Comparison of ENCODE assay signal across 27 cellular contexts in the genomic region with DNA sequence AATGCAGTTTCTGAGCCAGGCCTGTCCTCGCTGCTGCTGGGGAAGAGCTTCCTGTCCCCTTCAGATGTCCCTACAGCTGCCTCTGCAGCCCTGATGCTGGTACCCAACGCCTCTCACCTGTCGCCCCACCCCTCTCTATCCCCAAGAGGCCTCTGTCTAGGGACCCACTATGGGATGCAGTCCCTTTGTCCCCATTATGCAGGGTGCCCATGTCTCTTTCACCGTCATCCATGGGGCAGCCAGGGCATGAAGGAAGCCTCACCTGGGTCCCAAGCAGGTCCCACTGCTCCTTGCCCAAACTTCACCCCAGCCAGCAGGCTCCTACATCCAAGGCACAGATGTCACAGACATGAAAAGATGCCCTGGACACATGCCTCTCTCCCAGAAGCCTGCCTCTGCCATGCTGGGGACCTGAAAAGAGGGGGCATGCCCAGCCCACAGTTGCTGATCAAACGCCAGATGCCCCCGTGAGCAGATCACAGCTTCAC.
DNase-seq lines count a peak whose midpoint lies in the region; ATAC-seq and TF ChIP-seq lines count a peak whose summit lies in the region.
"Had no signal": no experiment of that assay in that cellular context is flagged by ENCODE, and none has a peak within 500 bp of the region (broad histone marks: within the 10 kb centered on the region; RNA-seq: fewer than 3 reads in every experiment).

No MANE protein-coding gene starts in this region.

- no peaks in the 10 kb centered on the region for H3K27me3 ChIP-seq in SK-N-SH (ENCODE audit: insufficient read depth)
- H3K27me3 ChIP-seq: esophagus muscularis mucosa, gastroesophageal sphincter had no signal

- DNase-seq in SK-N-SH, result peak; percentile 36
- peak; percentile 42 for DNase-seq in islet precursor cell
- peak; percentile 65 for DNase-seq in posterior vena cava (ENCODE audit: low spot score)
- DNase-seq in NCI-H774 (lab: John Stamatoyannopoulos, UW), result no peak
- DNase-seq in AG20443 (ENCODE audit: low spot score), result no peak
- DNase-seq: activated CD8-positive, alpha-beta T cell treated with anti-CD3 and anti-CD28 coated beads for 36 hours; activated T-cell treated with anti-CD3 and anti-CD28 coated beads, Interleukin-2, amount 50 U/mL, for 72 hours; AML-193; CD8-positive, alpha-beta T cell; DMS53; effector CD8-positive, alpha-beta T cell; GF-D8; Karpas-422; mesendoderm; MV-4-11; NCI-H187; NCI-H69; RPMI8226; T1000 had no signal

- TF ChIP-seq CTCF in SK-N-SH (IDR thresholded peaks at IDR 0.05) (no peak), HEK293 (tag by site-specific recombination; IDR thresholded peaks at IDR 0.05) (no peak)

- POLR2A ChIA-PET in SK-N-SH (lab: Yijun Ruan, JAX) (no interaction called here), HEK293 (lab: Yijun Ruan, JAX) (no interaction called here)

- H3K4me2 ChIP-seq in SK-N-SH, result no peak overlapping the region

- H3K27ac ChIP-seq in SK-N-SH (ENCODE audit: low read depth in 2 of 2, low read length in 1 of 2) (peak overlapping the region in 1 of 2 experiments; percentile 96; a peak in 1 of 4 replicates), HEK293 (ENCODE audit: extremely low read depth, low read depth, low read length) (no peak overlapping the region)
- H3K27ac ChIP-seq: 22Rv1 had no signal

- no peak for TF ChIP-seq EP300 in SK-N-SH (IDR thresholded peaks at IDR 0.05; ENCODE audit: borderline replicate concordance in 1 of 2, low read depth in 1 of 2, low read length in 1 of 2)

- H2AFZ ChIP-seq in SK-N-SH (ENCODE audit: low read depth), result no peak overlapping the region

- 53% methylated on average over 4 of the region's 6 CpGs for WGBS in SK-N-SH (ENCODE audit: low lambda C conversion rate)

- no peaks in the 10 kb centered on the region for H3K79me2 ChIP-seq in SK-N-SH (ENCODE audit: insufficient read depth)

- H3K4me1 ChIP-seq in SK-N-SH (ENCODE audit: control insufficient read depth in 1 of 2, insufficient read depth in 2 of 2, low read depth in 1 of 2, low read length in 1 of 2) (peaks cover 0 to 95% of the 10 kb centered on the region in 2 experiments; a peak in 2 of 4 replicates), HEK293 (ENCODE audit: control insufficient read depth, insufficient read depth, low read length) (no peaks in the 10 kb centered on the region; the same call in 1 of the 2 replicates)

- no peak for TF ChIP-seq RAD21 in SK-N-SH (IDR thresholded peaks at IDR 0.05; ENCODE audit: low read length)

- no peak overlapping the region for H3K9ac ChIP-seq in SK-N-SH

- H3K36me3 ChIP-seq in SK-N-SH (replicated peaks in 1 of 2; ENCODE audit: control insufficient read depth in 1 of 2, insufficient read depth in 2 of 2, low read length in 1 of 2) (no peaks in the 10 kb centered on the region), HEK293 (ENCODE audit: control insufficient read depth in 2 of 2, insufficient read depth in 1 of 2, low read length in 2 of 2) (no peaks in the 10 kb centered on the region)
- H3K36me3 ChIP-seq: esophagus muscularis mucosa, gastroesophageal sphincter had no signal

- H3K9me2 ChIP-seq in SK-N-SH, result no peaks in the 10 kb centered on the region

- no peaks in the 10 kb centered on the region for H3F3A ChIP-seq in SK-N-SH (replicated peaks; ENCODE audit: insufficient read depth)

- no peaks in the 10 kb centered on the region for H4K20me1 ChIP-seq in SK-N-SH (ENCODE audit: insufficient read depth)

- no peak for ATAC-seq in SK-N-SH treated with all-trans-retinoic acid at 6 μM for 48 hours
- ATAC-seq in esophagus mucosa, result no peak
- ATAC-seq: activated CD8-positive, alpha-beta T cell treated with anti-CD3 and anti-CD28 coated beads for 36 hours; activated T-cell treated with anti-CD3 and anti-CD28 coated beads, Interleukin-2, amount 50 U/mL, for 72 hours; CD8-positive, alpha-beta T cell; gastroesophageal sphincter; naive thymus-derived CD4-positive, alpha-beta T cell; stimulated activated effector memory CD8-positive, alpha-beta T cell treated with anti-CD3 and anti-CD28 coated beads, Interleukin-12 subunit alpha, Interleukin-12 subunit beta, amount 100 ng/mL, for 72 hours had no signal

- intact Hi-C loops in posterior vena cava (cut with DNase I), result no loop called here

- CTCF ChIA-PET in SK-N-SH (lab: Yijun Ruan, JAX) (interaction anchor here (1.0 to 4.8 kb wide), 8 partner anchors 10 to 1029 kb away, joined by 3 to 26 read pairs (median 3); no protein-coding TSS in a partner anchor), HEK293 (lab: Yijun Ruan, JAX) (no interaction called here)

- no peak overlapping the region for H3K4me3 ChIP-seq in SK-N-SH (ENCODE audit: low read depth in 2 of 2, low read length in 1 of 2)
- no peak overlapping the region for H3K4me3 ChIP-seq in HEK293 (ENCODE audit: low read depth, low read length)
- H3K4me3 ChIP-seq: esophagus muscularis mucosa, gastroesophageal sphincter had no signal

- H3K9me3 ChIP-seq in SK-N-SH (no peaks in the 10 kb centered on the region), HEK293 (ENCODE audit: control insufficient read depth, insufficient read depth, low read depth, low read length) (no peaks in the 10 kb centered on the region)
- H3K9me3 ChIP-seq: esophagus muscularis mucosa, gastroesophageal sphincter had no signal

TF ChIP-seq in SK-N-SH, 30 proteins besides CTCF, POLR2A, EP300 and RAD21 (continues in another document):
- TF ChIP-seq EZH2phosphoT487 (IDR thresholded peaks at IDR 0.05; ENCODE audit: borderline replicate concordance, low read depth), result no peak
- TF ChIP-seq JUND (IDR thresholded peaks at IDR 0.05), result no peak
- TF ChIP-seq FOSL2 (IDR thresholded peaks at IDR 0.05; ENCODE audit: borderline replicate concordance, low read depth), result no peak
- no peak for TF ChIP-seq NRF1 (IDR thresholded peaks at IDR 0.05; ENCODE audit: low read depth, low read length)
- TF ChIP-seq POLR2AphosphoS5 (IDR thresholded peaks at IDR 0.05; ENCODE audit: low read depth, low read length), result no peak
- TF ChIP-seq, protein P1, sequence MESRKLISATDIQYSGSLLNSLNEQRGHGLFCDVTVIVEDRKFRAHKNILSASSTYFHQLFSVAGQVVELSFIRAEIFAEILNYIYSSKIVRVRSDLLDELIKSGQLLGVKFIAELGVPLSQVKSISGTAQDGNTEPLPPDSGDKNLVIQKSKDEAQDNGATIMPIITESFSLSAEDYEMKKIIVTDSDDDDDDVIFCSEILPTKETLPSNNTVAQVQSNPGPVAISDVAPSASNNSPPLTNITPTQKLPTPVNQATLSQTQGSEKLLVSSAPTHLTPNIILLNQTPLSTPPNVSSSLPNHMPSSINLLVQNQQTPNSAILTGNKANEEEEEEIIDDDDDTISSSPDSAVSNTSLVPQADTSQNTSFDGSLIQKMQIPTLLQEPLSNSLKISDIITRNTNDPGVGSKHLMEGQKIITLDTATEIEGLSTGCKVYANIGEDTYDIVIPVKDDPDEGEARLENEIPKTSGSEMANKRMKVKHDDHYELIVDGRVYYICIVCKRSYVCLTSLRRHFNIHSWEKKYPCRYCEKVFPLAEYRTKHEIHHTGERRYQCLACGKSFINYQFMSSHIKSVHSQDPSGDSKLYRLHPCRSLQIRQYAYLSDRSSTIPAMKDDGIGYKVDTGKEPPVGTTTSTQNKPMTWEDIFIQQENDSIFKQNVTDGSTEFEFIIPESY (IDR thresholded peaks at IDR 0.05; ENCODE audit: borderline replicate concordance, low read depth), result no peak

TF ChIP-seq in SK-N-SH treated with all-trans-retinoic acid at 6 μM for 48 hours, 23 proteins besides CTCF, POLR2A, EP300 and RAD21 (continues in another document):
- no peak for TF ChIP-seq ISL1 (CRISPR knock-in tag; IDR thresholded peaks at IDR 0.05)
- TF ChIP-seq ZC3H10 (CRISPR knock-in tag; IDR thresholded peaks at IDR 0.05), result no peak
- no peak for TF ChIP-seq ZFP3 (CRISPR knock-in tag; IDR thresholded peaks at IDR 0.05)
- TF ChIP-seq ZFP30 (CRISPR knock-in tag; IDR thresholded peaks at IDR 0.05), result no peak
- no peak for TF ChIP-seq SNAI2 (CRISPR knock-in tag; IDR thresholded peaks at IDR 0.05)
- TF ChIP-seq GLIS3 (CRISPR knock-in tag; IDR thresholded peaks at IDR 0.05), result no peak
- no peak for TF ChIP-seq OSR1 (CRISPR knock-in tag; IDR thresholded peaks at IDR 0.05)
- TF ChIP-seq RARB (CRISPR knock-in tag; IDR thresholded peaks at IDR 0.05), result no peak
- TF ChIP-seq, protein P2, sequence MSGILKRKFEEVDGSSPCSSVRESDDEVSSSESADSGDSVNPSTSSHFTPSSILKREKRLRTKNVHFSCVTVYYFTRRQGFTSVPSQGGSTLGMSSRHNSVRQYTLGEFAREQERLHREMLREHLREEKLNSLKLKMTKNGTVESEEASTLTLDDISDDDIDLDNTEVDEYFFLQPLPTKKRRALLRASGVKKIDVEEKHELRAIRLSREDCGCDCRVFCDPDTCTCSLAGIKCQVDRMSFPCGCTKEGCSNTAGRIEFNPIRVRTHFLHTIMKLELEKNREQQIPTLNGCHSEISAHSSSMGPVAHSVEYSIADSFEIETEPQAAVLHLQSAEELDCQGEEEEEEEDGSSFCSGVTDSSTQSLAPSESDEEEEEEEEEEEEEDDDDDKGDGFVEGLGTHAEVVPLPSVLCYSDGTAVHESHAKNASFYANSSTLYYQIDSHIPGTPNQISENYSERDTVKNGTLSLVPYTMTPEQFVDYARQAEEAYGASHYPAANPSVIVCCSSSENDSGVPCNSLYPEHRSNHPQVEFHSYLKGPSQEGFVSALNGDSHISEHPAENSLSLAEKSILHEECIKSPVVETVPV (CRISPR knock-in tag; IDR thresholded peaks at IDR 0.05), result no peak

TF ChIP-seq in HEK293, 187 proteins besides CTCF, POLR2A, EP300 and RAD21:
- TF ChIP-seq SCRT2 (tag by site-specific recombination; IDR thresholded peaks at IDR 0.05), result peak; percentile 42; the same call in 1 of the 2 replicates
- TF ChIP-seq ZFHX2 (tag by site-specific recombination; conservative IDR thresholded peaks at IDR 0.05), result no peak
TF ChIP-seq in HEK293: peak in this region for 1.

Comparison
In these comparisons a context has a peak if more than half of its experiments do, and no peak if none do; other contexts are left out.
1. DNase-seq: peak in SK-N-SH (single experiment), islet precursor cell (single experiment) and posterior vena cava (single experiment); none in NCI-H774 (single experiment) and AG20443 (single experiment).